ENCODE assay signal across 34 cellular contexts in genomic region chr9:113644321-113644720, GRCh38.
"Had no signal": no experiment of that assay in that cellular context is flagged by ENCODE, and none has a peak within 500 bp of the region (broad histone marks: within the 10 kb centered on the region; RNA-seq: fewer than 3 reads in every experiment).

No MANE protein-coding gene starts in this region.

- H3K4me3 Mint-ChIP-seq: activated B cell treated with CpG ODN at 0.5 μM for 24 hours; activated CD8-positive, alpha-beta memory T cell treated with anti-CD3 and anti-CD28 coated beads, Interleukin-2, amount 10 ng/mL, durations not matched to agents 7 days and 5 days; activated CD8-positive, alpha-beta T cell treated with anti-CD3 and anti-CD28 coated beads, Interleukin-2, amount 10 ng/mL, durations not matched to agents 7 days and 5 days; activated naive CD8-positive, alpha-beta T cell; activated T-helper 17 cell treated with anti-CD3 and anti-CD28 coated beads, Interleukin-2, amount 50 U/mL, for 72 hours; central memory CD8-positive, alpha-beta T cell; dendritic cell treated with granulocyte-macrophage colony-stimulating factor and Interleukin-4, amounts not matched to agents 40 ng/mL and 50 ng/mL, for 4 days; endodermal cell; T-cell; T-helper 1 cell treated with Interleukin-12 subunit alpha and Interleukin-12 subunit beta and Interleukin-4 antibody, amounts not matched to agents 30 μg/mL and 1 μg/mL, for 36 hours; T-helper 2 cell treated with Interferon-gamma antibody and Interleukin-4, amounts not matched to agents 5 μg/mL and 100 μg/mL, for 36 hours had no signal

- H3K36me3 Mint-ChIP-seq: activated CD8-positive, alpha-beta memory T cell treated with anti-CD3 and anti-CD28 coated beads, Interleukin-2, amount 10 ng/mL, durations not matched to agents 7 days and 5 days; activated naive CD8-positive, alpha-beta T cell; T-cell had no signal

- H3K4me1 Mint-ChIP-seq: activated B cell treated with CpG ODN at 0.5 μM for 24 hours; activated CD8-positive, alpha-beta memory T cell treated with anti-CD3 and anti-CD28 coated beads, Interleukin-2, amount 10 ng/mL, durations not matched to agents 7 days and 5 days; activated T-helper 17 cell treated with anti-CD3 and anti-CD28 coated beads, Interleukin-2, amount 50 U/mL, for 72 hours; central memory CD8-positive, alpha-beta T cell; T-cell had no signal

- ATAC-seq: activated CD4-positive, CD25-positive, alpha-beta regulatory T cell treated with anti-CD3 and anti-CD28 coated beads, Interleukin-2, amount 50 U/mL, for 24 hours; activated CD8-positive, alpha-beta memory T cell treated with anti-CD3 and anti-CD28 coated beads, Interleukin-2, amount 10 ng/mL, durations not matched to agents 7 days and 5 days; activated CD8-positive, alpha-beta T cell treated with anti-CD3 and anti-CD28 coated beads, Interleukin-2, amount 10 ng/mL, durations not matched to agents 7 days and 5 days; activated T-helper 17 cell treated with anti-CD3 and anti-CD28 coated beads, Interleukin-2, amount 50 U/mL, for 72 hours; gastrocnemius medialis; heart left ventricle; T-cell had no signal

- H3K9me3 Mint-ChIP-seq: central memory CD8-positive, alpha-beta T cell; dendritic cell treated with granulocyte-macrophage colony-stimulating factor and Interleukin-4, amounts not matched to agents 40 ng/mL and 50 ng/mL, for 4 days; T-helper 1 cell treated with Interleukin-12 subunit alpha and Interleukin-12 subunit beta and Interleukin-4 antibody, amounts not matched to agents 30 μg/mL and 1 μg/mL, for 36 hours; T-helper 2 cell treated with Interferon-gamma antibody and Interleukin-4, amounts not matched to agents 5 μg/mL and 100 μg/mL, for 36 hours had no signal

- H3K27me3 Mint-ChIP-seq: activated naive CD8-positive, alpha-beta T cell had no signal

- FAIRE-seq: astrocyte, bronchial epithelial cell had no signal

- DNase-seq: activated B cell treated with CpG ODN at 0.5 μM for 24 hours; activated CD4-positive, alpha-beta T cell treated with anti-CD3 and anti-CD28 coated beads for 48 hours; activated CD4-positive, alpha-beta T cell treated with anti-CD3 and anti-CD28 coated beads, Interleukin-2, amount 50 U/mL, for 1 hour; activated CD4-positive, alpha-beta T cell treated with anti-CD3 and anti-CD28 coated beads, Interleukin-2, amount 50 U/mL, for 48 hours; activated CD8-positive, alpha-beta memory T cell treated with anti-CD3 and anti-CD28 coated beads, Interleukin-2, amount 10 ng/mL, durations not matched to agents 7 days and 5 days; activated CD8-positive, alpha-beta memory T cell treated with anti-CD3 and anti-CD28 coated beads, Interleukin-2, amount 50 U/mL, for 4 hours; activated CD8-positive, alpha-beta T cell treated with anti-CD3 and anti-CD28 coated beads, Interleukin-2, amount 10 ng/mL, durations not matched to agents 7 days and 5 days; activated effector memory CD4-positive, alpha-beta T cell treated with Interleukin-2 at 50 U/mL for 16 hours; activated gamma-delta T cell treated with Interleukin-2 at 50 U/mL for 16 hours; activated naive CD4-positive, alpha-beta T cell treated with anti-CD3 and anti-CD28 coated beads, Interleukin-2, amount 50 U/mL, for 16 hours; activated naive CD4-positive, alpha-beta T cell treated with Interleukin-2 at 50 U/mL for 16 hours; activated T-cell treated with anti-CD3 and anti-CD28 coated beads, Interleukin-2, amount 50 U/mL, for 1 hour; amniotic stem cell; anterior cingulate cortex; brain microvascular endothelial cell; dorsolateral prefrontal cortex; effector memory CD4-positive, alpha-beta T cell; esophagus squamous epithelium; foreskin fibroblast; gastrocnemius medialis; glutamatergic neuron; heart left ventricle; T-cell; T1000 had no signal

- H3K27ac Mint-ChIP-seq: activated B cell treated with CpG ODN at 0.5 μM for 24 hours; activated CD8-positive, alpha-beta memory T cell treated with anti-CD3 and anti-CD28 coated beads, Interleukin-2, amount 10 ng/mL, durations not matched to agents 7 days and 5 days; activated CD8-positive, alpha-beta T cell treated with anti-CD3 and anti-CD28 coated beads, Interleukin-2, amount 10 ng/mL, durations not matched to agents 7 days and 5 days; activated naive CD8-positive, alpha-beta T cell; activated T-helper 17 cell treated with anti-CD3 and anti-CD28 coated beads, Interleukin-2, amount 50 U/mL, for 72 hours; dendritic cell treated with granulocyte-macrophage colony-stimulating factor and Interleukin-4, amounts not matched to agents 40 ng/mL and 50 ng/mL, for 4 days; endodermal cell; T-cell; T-helper 1 cell treated with Interleukin-12 subunit alpha and Interleukin-12 subunit beta and Interleukin-4 antibody, amounts not matched to agents 30 μg/mL and 1 μg/mL, for 36 hours; T-helper 2 cell treated with Interferon-gamma antibody and Interleukin-4, amounts not matched to agents 5 μg/mL and 100 μg/mL, for 36 hours had no signal
